Comparison of ENCODE assay signal across 1 cellular context in the genomic region with DNA sequence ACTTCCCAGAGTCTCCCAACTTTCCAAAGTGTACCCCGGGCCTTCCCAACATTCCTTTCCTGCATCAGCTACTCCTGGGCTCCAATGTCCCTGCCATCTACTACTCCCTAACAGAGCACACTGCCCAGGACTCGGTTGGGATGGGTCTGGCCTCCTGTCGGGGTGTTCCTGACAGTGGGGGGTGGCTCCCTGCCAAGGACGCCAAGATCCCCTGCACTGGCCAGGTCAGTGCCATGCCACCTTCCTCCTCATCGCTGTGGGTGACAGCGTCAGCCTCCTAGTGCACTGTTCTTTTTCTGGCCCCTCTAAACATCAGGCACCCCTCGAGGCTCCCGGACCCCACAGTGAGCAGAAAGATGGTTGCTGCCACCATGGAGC.
TF ChIP-seq lines count a peak whose summit lies in the region.

No MANE protein-coding gene starts in this region.

TF ChIP-seq in WTC11, 78 proteins besides CTCF, POLR2A, EP300 and RAD21 (continued from another document):
- TF ChIP-seq, protein P1, sequence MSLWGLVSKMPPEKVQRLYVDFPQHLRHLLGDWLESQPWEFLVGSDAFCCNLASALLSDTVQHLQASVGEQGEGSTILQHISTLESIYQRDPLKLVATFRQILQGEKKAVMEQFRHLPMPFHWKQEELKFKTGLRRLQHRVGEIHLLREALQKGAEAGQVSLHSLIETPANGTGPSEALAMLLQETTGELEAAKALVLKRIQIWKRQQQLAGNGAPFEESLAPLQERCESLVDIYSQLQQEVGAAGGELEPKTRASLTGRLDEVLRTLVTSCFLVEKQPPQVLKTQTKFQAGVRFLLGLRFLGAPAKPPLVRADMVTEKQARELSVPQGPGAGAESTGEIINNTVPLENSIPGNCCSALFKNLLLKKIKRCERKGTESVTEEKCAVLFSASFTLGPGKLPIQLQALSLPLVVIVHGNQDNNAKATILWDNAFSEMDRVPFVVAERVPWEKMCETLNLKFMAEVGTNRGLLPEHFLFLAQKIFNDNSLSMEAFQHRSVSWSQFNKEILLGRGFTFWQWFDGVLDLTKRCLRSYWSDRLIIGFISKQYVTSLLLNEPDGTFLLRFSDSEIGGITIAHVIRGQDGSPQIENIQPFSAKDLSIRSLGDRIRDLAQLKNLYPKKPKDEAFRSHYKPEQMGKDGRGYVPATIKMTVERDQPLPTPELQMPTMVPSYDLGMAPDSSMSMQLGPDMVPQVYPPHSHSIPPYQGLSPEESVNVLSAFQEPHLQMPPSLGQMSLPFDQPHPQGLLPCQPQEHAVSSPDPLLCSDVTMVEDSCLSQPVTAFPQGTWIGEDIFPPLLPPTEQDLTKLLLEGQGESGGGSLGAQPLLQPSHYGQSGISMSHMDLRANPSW (CRISPR knock-in tag; conservative IDR thresholded peaks at IDR 0.05; ENCODE audit: low read depth) = no peak
TF ChIP-seq in WTC11: peak in this region for 0.
